5 cellular contexts compared by ENCODE assay signal in the genomic region with DNA sequence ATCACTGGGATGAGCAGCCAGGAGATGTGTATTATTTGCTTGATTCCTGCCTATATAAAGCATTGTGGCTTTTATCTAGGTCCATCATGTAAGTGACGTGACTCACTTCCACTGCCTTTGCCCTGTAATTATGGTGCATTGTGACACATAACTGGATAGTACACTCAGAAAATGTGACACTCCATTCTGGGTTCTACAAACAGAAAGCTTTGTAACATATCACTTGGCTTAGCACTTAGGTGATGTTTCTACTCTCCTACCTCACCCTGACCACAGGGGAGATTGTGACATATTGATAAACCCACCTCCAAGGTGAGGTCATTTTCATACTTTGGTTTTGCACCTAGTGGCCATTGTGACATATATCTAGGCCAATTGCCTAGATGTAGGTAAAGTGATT. TPM values are rescaled to one million over a fixed set of nuclear protein-coding genes. Genes with fewer than 3 reads are reported as not detected.
"Had no signal": no experiment of that assay in that cellular context is flagged by ENCODE, and none has a peak within 500 bp of the region (broad histone marks: within the 10 kb centered on the region; RNA-seq: fewer than 3 reads in every experiment).

No MANE protein-coding gene starts in this region.

RNA-seq across cellular contexts. Expression of gene BPY2, which starts 21.8 kb away (rescaled TPM):
- total RNA-seq: M059J, PC-3, Peyer's patch, Right ventricle myocardium superior, SJSA1 had no signal
